In genomic region chr16:3458278-3458851, GRCh38 we compare ENCODE assay signal across 8 cellular contexts. TPM values are rescaled to one million over a fixed set of nuclear protein-coding genes. Genes with fewer than 3 reads are reported as not detected.
DNase-seq lines count a peak whose midpoint lies in the region; ATAC-seq, FAIRE-seq and TF ChIP-seq lines count a peak whose summit lies in the region.

No MANE protein-coding gene starts in this region.

- no peaks in the 10 kb centered on the region for H3K27me3 ChIP-seq in H9 (ENCODE audit: insufficient read depth, low read length)
- H3K27me3 ChIP-seq in Panc1 (ENCODE audit: control insufficient read depth, insufficient read depth, low read length), result no peaks in the 10 kb centered on the region

- POLR2A ChIA-PET in Panc1 (lab: Charles Lee), result no interaction called here

- DNase-seq in DMS153 treated with DMSO at 0.1 percent for 48 hours (lab: John Stamatoyannopoulos, UW; ENCODE audit: unreplicated experiment) (peak; percentile 3), DMS153 (lab: John Stamatoyannopoulos, UW) (no peak), H9 (no peak), Panc1 (ENCODE audit: low read depth, low spot score) (no peak), midbrain (lab: John Stamatoyannopoulos, UW) (peak; percentile 22), urothelium cell line (ENCODE audit: low spot score) (peak; percentile 36), NCI-H2107 treated with DMSO at 0.1 percent for 48 hours (lab: John Stamatoyannopoulos, UW; ENCODE audit: unreplicated experiment) (no peak)

- peak overlapping the region; percentile 92 to 96 for H3K4me3 Mint-ChIP-seq in H9
- peak overlapping the region; percentile 85 for H3K4me3 Mint-ChIP-seq in dendritic cell treated with granulocyte-macrophage colony-stimulating factor and Interleukin-4, amounts not matched to agents 40 ng/mL and 50 ng/mL, for 4 days

- peak overlapping the region; percentile 94 for H3K18ac ChIP-seq in H9 (ENCODE audit: insufficient read length, low read depth, low read length)

- H3K9me3 Mint-ChIP-seq in H9, result no peaks in the 10 kb centered on the region
- no peaks in the 10 kb centered on the region for H3K9me3 Mint-ChIP-seq in dendritic cell treated with granulocyte-macrophage colony-stimulating factor and Interleukin-4, amounts not matched to agents 40 ng/mL and 50 ng/mL, for 4 days

- no peak overlapping the region for H2AK5ac ChIP-seq in H9 (ENCODE audit: insufficient read length, low read length)

- H3K23ac ChIP-seq in H9 (ENCODE audit: insufficient read length, low read depth, low read length), result no peak overlapping the region

- intact Hi-C loops in Panc1 (cut with micrococcal nuclease; ENCODE audit: unreplicated experiment), result no loop called here
- intact Hi-C loops in dendritic cell treated with granulocyte-macrophage colony-stimulating factor and Interleukin-4, amounts not matched to agents 40 ng/mL and 50 ng/mL, for 4 days (cut with micrococcal nuclease), result loop anchor here (5.0 kb wide), 1 partner anchor 151 kb away; the partner anchor contains the start of genes TIGD7 and ZNF75A

- no peak overlapping the region for H2BK5ac ChIP-seq in H9 (ENCODE audit: insufficient read length, low read length)

- ATAC-seq in Panc1, result peak; percentile 26

- WGBS in H9 (ENCODE audit: extremely low coverage, insufficient read length, low lambda C conversion rate), result no CpG with 5 or more reads among the region's 47 CpGs

- peaks cover 7% of the 10 kb centered on the region for H3K79me1 ChIP-seq in H9 (ENCODE audit: insufficient read depth, low read depth, low read length, poor library complexity, severe bottlenecking)

- no peak overlapping the region for H2AFZ ChIP-seq in H9 (ENCODE audit: low read length)

- no peak overlapping the region for H2BK15ac ChIP-seq in H9 (ENCODE audit: low read depth, low read length)

- CTCF ChIA-PET in Panc1 (lab: Charles Lee), result interaction anchor here (0.6 kb wide), 1 partner anchor 300 kb away, joined by 4 read pairs; no protein-coding TSS in a partner anchor

- H3K4me1 ChIP-seq in H9 (ENCODE audit: insufficient read depth, low read length) (peaks cover 8% of the 10 kb centered on the region; the same call in 1 of the 2 replicates), Panc1 (ENCODE audit: control insufficient read depth, insufficient read depth, low read length) (peaks cover 43% of the 10 kb centered on the region)

- peaks cover 8% of the 10 kb centered on the region for H3K23me2 ChIP-seq in H9 (ENCODE audit: insufficient read length, low read depth, low read length, poor library complexity, severe bottlenecking)

- no peak overlapping the region for H4K8ac ChIP-seq in H9 (replicated peaks; ENCODE audit: insufficient read length, low read depth, low read length)

- H4K91ac ChIP-seq in H9 (ENCODE audit: insufficient read length, low read depth, low read length), result no peak overlapping the region

- H3K4me1 Mint-ChIP-seq in H9, result peaks cover 35 to 38% of the 10 kb centered on the region in 2 experiments
- peaks cover 52% of the 10 kb centered on the region for H3K4me1 Mint-ChIP-seq in dendritic cell treated with granulocyte-macrophage colony-stimulating factor and Interleukin-4, amounts not matched to agents 40 ng/mL and 50 ng/mL, for 4 days (ENCODE audit: low read depth)

- H3K56ac ChIP-seq in H9 (ENCODE audit: insufficient read length, low read depth, low read length), result no peak overlapping the region

- peak overlapping the region; percentile 73 to 84 for H3K4me3 ChIP-seq in Panc1 (ENCODE audit: low read depth in 2 of 2, low read length in 2 of 2)

- no peak overlapping the region for H2BK12ac ChIP-seq in H9 (ENCODE audit: insufficient read length, low read depth, low read length)

- TF ChIP-seq CTCF in H9 (conservative IDR thresholded peaks at IDR 0.05), result no peak
- peak; percentile 34; the same call in 1 of the 2 replicates for TF ChIP-seq CTCF in Panc1 (IDR thresholded peaks at IDR 0.05)

- in situ Hi-C loops in Panc1 (cut with HindIII; ENCODE audit: low pct_unique_long_range_greater_than_20kb, low sequenced_read_pairs), result no loop called here

- H3K27me3 Mint-ChIP-seq in H9 (ENCODE audit: low read depth), result no peaks in the 10 kb centered on the region
- H3K27me3 Mint-ChIP-seq in dendritic cell treated with granulocyte-macrophage colony-stimulating factor and Interleukin-4, amounts not matched to agents 40 ng/mL and 50 ng/mL, for 4 days, result no peaks in the 10 kb centered on the region

- peaks cover 20% of the 10 kb centered on the region for H3K79me2 ChIP-seq in H9 (ENCODE audit: insufficient read depth, low read length)

- peak overlapping the region; percentile 96 for H3K14ac ChIP-seq in H9 (ENCODE audit: insufficient read depth, low read length)

- peaks cover 2% of the 10 kb centered on the region; the same call in 1 of the 2 replicates for H3K36me3 ChIP-seq in Panc1 (ENCODE audit: control insufficient read depth, insufficient read depth, low read length)

- peak overlapping the region; percentile 87 to 95 (median 94); a peak in 6 of 7 replicates for H3K27ac Mint-ChIP-seq in H9
- H3K27ac Mint-ChIP-seq in dendritic cell treated with granulocyte-macrophage colony-stimulating factor and Interleukin-4, amounts not matched to agents 40 ng/mL and 50 ng/mL, for 4 days, result peak overlapping the region; percentile 85

- H3K9ac ChIP-seq in H9 (ENCODE audit: extremely low read depth, insufficient read length, low read length), result peak overlapping the region; percentile 86

- H4K20me1 ChIP-seq in H9 (ENCODE audit: control insufficient read depth, insufficient read depth, insufficient read length), result no peaks in the 10 kb centered on the region

- no peak overlapping the region for H3K4ac ChIP-seq in H9 (ENCODE audit: low read depth, low read length)

- H3K9me3 ChIP-seq in H9 (ENCODE audit: control insufficient read depth, low read depth, low read length) (no peaks in the 10 kb centered on the region), Panc1 (ENCODE audit: control insufficient read depth, insufficient read depth, low read depth, low read length) (no peaks in the 10 kb centered on the region)

- no peak overlapping the region for H2BK20ac ChIP-seq in H9 (ENCODE audit: low read depth, low read length, poor library complexity, severe bottlenecking)

- H4K5ac ChIP-seq in H9 (ENCODE audit: insufficient read length, low read depth, low read length), result no peak overlapping the region

- no peaks in the 10 kb centered on the region for H3K36me3 Mint-ChIP-seq in H9 (ENCODE audit: insufficient read depth in 1 of 3, low read depth in 3 of 3)
- peaks cover 13% of the 10 kb centered on the region for H3K36me3 Mint-ChIP-seq in dendritic cell treated with granulocyte-macrophage colony-stimulating factor and Interleukin-4, amounts not matched to agents 40 ng/mL and 50 ng/mL, for 4 days (ENCODE audit: low read depth)

- no peak overlapping the region for H2BK120ac ChIP-seq in H9 (ENCODE audit: low read depth, low read length, poor library complexity, severe bottlenecking)

- FAIRE-seq in urothelium cell line (lab: Jason Lieb, UNC), result peak; percentile 50

- no peak overlapping the region for H3T11ph ChIP-seq in H9 (ENCODE audit: low read length)

- no TSS peak for BruUV-seq in Panc1 (replicated peaks; lab: Mats Ljungman, UMichigan)

- peak overlapping the region; percentile 90 for H3K4me2 ChIP-seq in H9 (ENCODE audit: insufficient read depth, insufficient read length, low read length)

- H3K27ac ChIP-seq in H9 (ENCODE audit: insufficient read length, low read depth, low read length) (peak overlapping the region; percentile 34), Panc1 (ENCODE audit: low read length) (peak overlapping the region; percentile 93)

RNA-seq across cellular contexts. Expression of gene NAA60, which starts 14.9 kb away (rescaled TPM):
- total RNA-seq in H9 (2021) (49.3 and 50.4 TPM in 2 replicates), Panc1 (2021; ENCODE audit: unreplicated experiment) (56.0 TPM)
- 60.0 TPM for polyA plus RNA-seq in Panc1 (2012; ENCODE audit: insufficient read length)

RNA-seq across cellular contexts. Expression of gene ZNF597, which starts 15.1 kb away (rescaled TPM):
- total RNA-seq in H9 (2021), result 3.4 and 3.5 TPM in 2 replicates
- 2.7 TPM for total RNA-seq in Panc1 (2021; ENCODE audit: unreplicated experiment)
- 1.2 TPM for polyA plus RNA-seq in Panc1 (2012; ENCODE audit: insufficient read length)

RNA-seq across cellular contexts. Expression of gene C16orf90, which starts 36.9 kb away (rescaled TPM):
- total RNA-seq in H9 (2021) (not detected in 2 replicates), Panc1 (2021; ENCODE audit: unreplicated experiment) (not detected)
- not detected for polyA plus RNA-seq in Panc1 (2012; ENCODE audit: insufficient read length)

RNA-seq across cellular contexts. Expression of gene CLUAP1, which starts 42.4 kb away (rescaled TPM):
- total RNA-seq in H9 (2021), result 10.6 and 13.4 TPM in 2 replicates
- 14.5 TPM for total RNA-seq in Panc1 (2021; ENCODE audit: unreplicated experiment)
- 18.5 TPM for polyA plus RNA-seq in Panc1 (2012; ENCODE audit: insufficient read length)

RNA-seq across cellular contexts. Expression of gene ZNF174, which starts 57.4 kb away (rescaled TPM):
- 10.8 and 11.1 TPM in 2 replicates for total RNA-seq in H9 (2021)
- total RNA-seq in Panc1 (2021; ENCODE audit: unreplicated experiment), result 14.4 TPM
- 10.5 TPM for polyA plus RNA-seq in Panc1 (2012; ENCODE audit: insufficient read length)

Comparison
In these comparisons a context has a peak if more than half of its experiments do, and no peak if none do; other contexts are left out.
1. DNase-seq: peak in DMS153 treated with DMSO at 0.1 percent for 48 hours (single experiment), midbrain (single experiment) and urothelium cell line (single experiment); none in DMS153 (single experiment), H9 (single experiment), Panc1 (single experiment) and NCI-H2107 treated with DMSO at 0.1 percent for 48 hours (single experiment).